In genomic region chr1:172451002-172451443, GRCh38 we compare ENCODE assay signal across 1 cellular context.
TF ChIP-seq lines count a peak whose summit lies in the region.

No MANE protein-coding gene starts in this region.

TF ChIP-seq in H1, 55 proteins besides CTCF, POLR2A, EP300 and RAD21:
- no peak for TF ChIP-seq ATF2 (IDR thresholded peaks at IDR 0.05; ENCODE audit: low read length)
- TF ChIP-seq NRF1 (IDR thresholded peaks at IDR 0.05; ENCODE audit: low read depth, low read length), result no peak
